Comparison of ENCODE assay signal across 19 cellular contexts in the genomic region with DNA sequence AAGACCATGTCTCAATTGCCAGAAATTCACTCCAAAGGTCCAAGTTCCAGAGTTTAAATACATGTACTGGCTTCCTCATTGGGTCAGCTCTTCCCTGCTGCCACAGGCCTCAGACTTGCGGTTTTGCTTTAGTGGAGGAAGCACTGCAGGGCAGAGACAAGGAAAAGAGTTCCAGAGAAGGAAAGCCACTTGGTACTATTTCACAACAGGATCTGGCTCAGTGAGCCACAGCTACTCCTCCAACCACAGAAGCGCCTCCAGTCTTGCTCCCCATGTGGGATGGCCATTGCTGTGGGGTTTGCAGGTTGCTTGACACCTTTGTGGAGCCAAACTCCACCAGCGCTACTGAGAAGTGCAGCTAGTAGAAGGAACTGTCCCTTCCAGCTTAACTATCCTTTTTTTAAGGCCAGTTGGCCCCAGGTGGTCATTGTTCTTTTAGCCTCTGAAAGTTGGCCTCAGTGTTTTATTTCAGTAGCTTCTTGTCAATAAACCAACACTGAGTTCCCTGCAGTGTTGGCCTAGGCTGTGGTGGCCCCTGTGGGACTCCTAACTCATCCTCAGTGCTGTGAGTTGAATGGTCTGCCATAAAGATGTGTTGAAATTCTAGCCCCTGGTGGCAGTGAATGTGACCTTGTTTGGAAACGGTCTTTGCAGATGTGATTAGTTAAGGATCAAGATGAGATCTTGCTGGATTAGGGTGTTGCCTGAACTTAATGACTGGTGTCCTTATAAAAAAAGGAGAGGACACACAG.
DNase-seq lines count a peak whose midpoint lies in the region; ATAC-seq and TF ChIP-seq lines count a peak whose summit lies in the region.
"Had no signal": no experiment of that assay in that cellular context is flagged by ENCODE, and none has a peak within 500 bp of the region (broad histone marks: within the 10 kb centered on the region; RNA-seq: fewer than 3 reads in every experiment).

No MANE protein-coding gene starts in this region.

- POLR2A ChIA-PET in T-cell (lab: Charles Lee): no interaction called here

- H3K36me3 Mint-ChIP-seq in T-cell: no peaks in the 10 kb centered on the region
- H3K36me3 Mint-ChIP-seq: WTC11 had no signal

- no peaks in the 10 kb centered on the region for H3K9me3 Mint-ChIP-seq in T-cell
- H3K9me3 Mint-ChIP-seq: activated T-cell treated with anti-CD3 and anti-CD28 coated beads, Interleukin-2, amount 50 U/mL, for 24 hours; nephron had no signal

- DNase-seq in Right ventricle myocardium superior (no peak), cardiac septum (ENCODE audit: low spot score) (no peak), amniotic epithelial cell (ENCODE audit: low read depth) (peak; percentile 72), right lobe of liver (no peak), HT-29 (ENCODE audit: low spot score) (no peak), T-cell (no peak)
- DNase-seq: activated T-cell treated with anti-CD3 and anti-CD28 coated beads, Interleukin-2, amount 50 U/mL, for 24 hours; islet precursor cell; MM.1S; NCI-H446; spleen; trophoblast cell had no signal

- no peak for TF ChIP-seq CTCF in right lobe of liver (IDR thresholded peaks at IDR 0.05)

- H3K27me3 ChIP-seq in right lobe of liver: no peaks in the 10 kb centered on the region
- H3K27me3 ChIP-seq: ascending aorta had no signal

- CTCF ChIA-PET in T-cell (lab: Charles Lee): interaction anchor here in 1 of 2 donors (0.5 to 0.7 kb wide), 3 partner anchors 8 to 855 kb away, joined by 3 to 6 read pairs (median 3); no protein-coding TSS in a partner anchor

- TF ChIP-seq POLR2A in right lobe of liver (IDR thresholded peaks at IDR 0.05): no peak

- intact Hi-C loops in Right ventricle myocardium superior (cut with DNase I) (no loop called here), cardiac septum (cut with DNase I) (loop anchor here (5.0 kb wide), 2 partner anchors 133 to 157 kb away; no protein-coding TSS in a partner anchor), right lobe of liver (cut with DNase I) (loop anchor here in 1 of 2 donors (10.0 kb wide), 1 partner anchor 160 kb away; no protein-coding TSS in a partner anchor)

- 52% methylated on average over 4 of the region's 4 CpGs for WGBS in right lobe of liver (ENCODE audit: insufficient coverage, low coverage, low lambda C conversion rate, missing lambda C conversion rate)

- peaks cover 14 to 16% of the 10 kb centered on the region in 2 donors for H3K27me3 Mint-ChIP-seq in T-cell

- H3K4me1 Mint-ChIP-seq in T-cell: peaks cover 0 to 7% (median 4%) of the 10 kb centered on the region in 3 donors

- no peaks in the 10 kb centered on the region for H3K36me3 ChIP-seq in right lobe of liver
- H3K36me3 ChIP-seq: ascending aorta, gastroesophageal sphincter, spleen had no signal

- no peak overlapping the region for H3K27ac ChIP-seq in right lobe of liver
- H3K27ac ChIP-seq: A549, ascending aorta, gastroesophageal sphincter, spleen had no signal

- ATAC-seq in Right ventricle myocardium superior (ENCODE audit: poor library complexity): peak; percentile 49
- peak; percentile 20 to 68 (median 50) for ATAC-seq in right lobe of liver
- no peak for ATAC-seq in T-cell (replicated peaks in 1 of 4)
- ATAC-seq in HG03159 (IDR thresholded peaks at IDR 0.05; ENCODE audit: unreplicated experiment): no peak
- ATAC-seq in GM21526 (IDR thresholded peaks at IDR 0.05; ENCODE audit: low FRiP score, unreplicated experiment): no peak
- ATAC-seq: A549, gastroesophageal sphincter, WTC11 had no signal

- no peak overlapping the region for H3K4me3 Mint-ChIP-seq in T-cell
- H3K4me3 Mint-ChIP-seq: activated T-cell treated with anti-CD3 and anti-CD28 coated beads, Interleukin-2, amount 50 U/mL, for 24 hours; nephron; WTC11 had no signal

- H3K4me1 ChIP-seq in right lobe of liver: no peaks in the 10 kb centered on the region
- H3K4me1 ChIP-seq: A549, ascending aorta had no signal

- H3K27ac Mint-ChIP-seq in T-cell: no peak overlapping the region
- H3K27ac Mint-ChIP-seq: activated T-cell treated with anti-CD3 and anti-CD28 coated beads, Interleukin-2, amount 50 U/mL, for 24 hours; nephron; WTC11 had no signal

- H3K9me3 ChIP-seq in right lobe of liver: no peaks in the 10 kb centered on the region
- H3K9me3 ChIP-seq: A549, ascending aorta, gastroesophageal sphincter, spleen had no signal

- H3K4me3 ChIP-seq in right lobe of liver: no peak overlapping the region
- H3K4me3 ChIP-seq: A549, ascending aorta, gastroesophageal sphincter, spleen had no signal

Comparison
In these comparisons a context has a peak if more than half of its experiments do, and no peak if none do; other contexts are left out.
1. ATAC-seq: peak in Right ventricle myocardium superior (single experiment) and right lobe of liver (4 of 4); none in T-cell (0 of 4), HG03159 (single experiment) and GM21526 (single experiment).